20 cellular contexts compared by ENCODE assay signal in the genomic region with DNA sequence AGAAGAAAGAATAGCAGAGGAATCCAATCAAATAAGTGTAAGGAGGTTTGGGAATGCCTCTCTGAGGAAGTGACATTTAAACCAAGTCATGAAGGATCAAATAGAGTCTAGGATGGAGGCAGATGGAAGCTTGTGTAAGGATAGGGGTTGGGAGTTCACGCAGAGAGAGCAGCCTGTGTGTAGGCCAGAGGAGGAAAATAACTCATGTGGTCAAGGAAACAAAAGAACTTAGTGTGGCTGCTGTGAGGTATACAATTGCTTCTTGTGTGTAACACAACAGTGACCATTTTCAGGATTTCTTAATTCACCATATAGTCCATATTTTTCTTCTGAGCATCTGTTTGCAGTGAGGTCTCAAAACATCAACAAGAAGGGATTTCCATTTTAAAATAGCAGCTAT.
A peak's percentile ranks its signal among the peaks of the same experiment; 100 is the strongest.
DNase-seq lines count a peak whose midpoint lies in the region; ATAC-seq and TF ChIP-seq lines count a peak whose summit lies in the region.
"Had no signal": no experiment of that assay in that cellular context is flagged by ENCODE, and none has a peak within 500 bp of the region (broad histone marks: within the 10 kb centered on the region; RNA-seq: fewer than 3 reads in every experiment).

No MANE protein-coding gene starts in this region.

- WGBS in endodermal cell (ENCODE audit: insufficient coverage in 1 of 2, insufficient read length in 1 of 2), 2 experiments, result 67 to 100% methylated on average over 1 of the region's 1 CpG

- no peaks in the 10 kb centered on the region for H3K9me3 ChIP-seq in endodermal cell (ENCODE audit: control insufficient read depth, low read length)
- H3K9me3 ChIP-seq: BE2C had no signal

- ATAC-seq in stimulated activated naive CD8-positive, alpha-beta T cell treated with anti-CD3 and anti-CD28 coated beads, Interleukin-15, amount 100 ng/mL, for 72 hours, result no peak
- ATAC-seq in GM21526 (IDR thresholded peaks at IDR 0.05; ENCODE audit: low FRiP score, unreplicated experiment), result no peak
- ATAC-seq: HCT116 had no signal

- H3K27ac ChIP-seq in endodermal cell (ENCODE audit: low read depth, low read length), result peak overlapping the region; percentile 30
- H3K27ac ChIP-seq: BLaER1 treated with 17β-estradiol and CSF1 and Interleukin-3, amounts not matched to agents 10 nM and 100 nM; GM23248 had no signal

- H3K27me3 ChIP-seq in endodermal cell (ENCODE audit: control insufficient read depth, insufficient read depth, low read length, poor library complexity, severe bottlenecking), result no peaks in the 10 kb centered on the region
- H3K27me3 ChIP-seq: BLaER1 treated with 17β-estradiol and CSF1 and Interleukin-3, amounts not matched to agents 10 nM and 100 nM had no signal

- no peak overlapping the region for H3K27ac Mint-ChIP-seq in endodermal cell
- H3K27ac Mint-ChIP-seq in nephron progenitor cell, result peak overlapping the region; percentile 86
- H3K27ac Mint-ChIP-seq in stimulated activated naive CD8-positive, alpha-beta T cell treated with anti-CD3 and anti-CD28 coated beads, Interleukin-15, amount 100 ng/mL, for 72 hours, result no peak overlapping the region
- H3K27ac Mint-ChIP-seq: CD4-positive, alpha-beta T cell; CD8-positive, alpha-beta memory T cell; H9 had no signal

- no peaks in the 10 kb centered on the region for H3K9me3 Mint-ChIP-seq in endodermal cell
- peaks cover 8% of the 10 kb centered on the region for H3K9me3 Mint-ChIP-seq in nephron progenitor cell
- no peaks in the 10 kb centered on the region for H3K9me3 Mint-ChIP-seq in stimulated activated naive CD8-positive, alpha-beta T cell treated with anti-CD3 and anti-CD28 coated beads, Interleukin-15, amount 100 ng/mL, for 72 hours
- H3K9me3 Mint-ChIP-seq: CD4-positive, alpha-beta T cell; CD8-positive, alpha-beta memory T cell; H9 had no signal

- H3K36me3 ChIP-seq in endodermal cell (ENCODE audit: control insufficient read depth, insufficient read depth, low read length), result no peaks in the 10 kb centered on the region
- H3K36me3 ChIP-seq: BE2C; BLaER1 treated with 17β-estradiol and CSF1 and Interleukin-3, amounts not matched to agents 10 nM and 100 nM had no signal

- H3K27me3 Mint-ChIP-seq in endodermal cell (ENCODE audit: insufficient read depth) (no peaks in the 10 kb centered on the region), nephron progenitor cell (ENCODE audit: low read depth, poor library complexity) (no peaks in the 10 kb centered on the region)
- H3K27me3 Mint-ChIP-seq in stimulated activated naive CD8-positive, alpha-beta T cell treated with anti-CD3 and anti-CD28 coated beads, Interleukin-15, amount 100 ng/mL, for 72 hours, result peaks cover 13% of the 10 kb centered on the region
- H3K27me3 Mint-ChIP-seq: CD8-positive, alpha-beta memory T cell had no signal

- H3K4me1 ChIP-seq in endodermal cell (ENCODE audit: control insufficient read depth, insufficient read depth, low read length), result peaks cover 5% of the 10 kb centered on the region
- H3K4me1 ChIP-seq: BE2C had no signal

- H3K4me3 Mint-ChIP-seq in endodermal cell (no peak overlapping the region), nephron progenitor cell (no peak overlapping the region)
- H3K4me3 Mint-ChIP-seq in stimulated activated naive CD8-positive, alpha-beta T cell treated with anti-CD3 and anti-CD28 coated beads, Interleukin-15, amount 100 ng/mL, for 72 hours, result no peak overlapping the region
- H3K4me3 Mint-ChIP-seq: CD14-positive monocyte; CD4-positive, alpha-beta T cell; CD8-positive, alpha-beta memory T cell; H9 had no signal

- TF ChIP-seq CTCF in endodermal cell (conservative IDR thresholded peaks at IDR 0.05), result no peak
- no peak for TF ChIP-seq CTCF in nephron progenitor cell (IDR thresholded peaks at IDR 0.05)

- H3K9ac ChIP-seq in endodermal cell (ENCODE audit: extremely low read depth, low read length, poor library complexity, severe bottlenecking), result no peak overlapping the region
- H3K9ac ChIP-seq: BLaER1 treated with 17β-estradiol and CSF1 and Interleukin-3, amounts not matched to agents 10 nM and 100 nM; GM23248 had no signal

- H3K36me3 Mint-ChIP-seq in endodermal cell (ENCODE audit: low read depth) (no peaks in the 10 kb centered on the region), nephron progenitor cell (ENCODE audit: low read depth) (peaks cover 19% of the 10 kb centered on the region)
- H3K36me3 Mint-ChIP-seq: CD14-positive monocyte; CD8-positive, alpha-beta memory T cell had no signal

- H3K4me1 Mint-ChIP-seq in endodermal cell, result peaks cover 4% of the 10 kb centered on the region
- H3K4me1 Mint-ChIP-seq in nephron progenitor cell, result peaks cover 30% of the 10 kb centered on the region
- no peaks in the 10 kb centered on the region for H3K4me1 Mint-ChIP-seq in stimulated activated naive CD8-positive, alpha-beta T cell treated with anti-CD3 and anti-CD28 coated beads, Interleukin-15, amount 100 ng/mL, for 72 hours

- no peak overlapping the region for H3K4me3 ChIP-seq in endodermal cell (ENCODE audit: low read length)
- H3K4me3 ChIP-seq: BLaER1 treated with 17β-estradiol and CSF1 and Interleukin-3, amounts not matched to agents 10 nM and 100 nM; GM23248 had no signal

- DNase-seq in RPMI7951 (ENCODE audit: low read depth), result peak; percentile 6
- DNase-seq in endodermal cell, result no peak
- no peak for DNase-seq in nephron progenitor cell
- DNase-seq in stimulated activated naive CD8-positive, alpha-beta T cell treated with anti-CD3 and anti-CD28 coated beads, Interleukin-15, amount 100 ng/mL, for 72 hours, result no peak
- no peak for DNase-seq in SK-N-DZ (ENCODE audit: low spot score)
- no peak for DNase-seq in GF-D8 (lab: John Stamatoyannopoulos, UW)
- DNase-seq: AML-193; BE2C; Calu3; CD4-positive, alpha-beta T cell; CD8-positive, alpha-beta memory T cell; COR-L47; DMS53; DMS79 treated with DMSO at 0.1 percent for 48 hours; GM23248; H9 had no signal
